ENCODE assay signal across 8 cellular contexts in the genomic region with DNA sequence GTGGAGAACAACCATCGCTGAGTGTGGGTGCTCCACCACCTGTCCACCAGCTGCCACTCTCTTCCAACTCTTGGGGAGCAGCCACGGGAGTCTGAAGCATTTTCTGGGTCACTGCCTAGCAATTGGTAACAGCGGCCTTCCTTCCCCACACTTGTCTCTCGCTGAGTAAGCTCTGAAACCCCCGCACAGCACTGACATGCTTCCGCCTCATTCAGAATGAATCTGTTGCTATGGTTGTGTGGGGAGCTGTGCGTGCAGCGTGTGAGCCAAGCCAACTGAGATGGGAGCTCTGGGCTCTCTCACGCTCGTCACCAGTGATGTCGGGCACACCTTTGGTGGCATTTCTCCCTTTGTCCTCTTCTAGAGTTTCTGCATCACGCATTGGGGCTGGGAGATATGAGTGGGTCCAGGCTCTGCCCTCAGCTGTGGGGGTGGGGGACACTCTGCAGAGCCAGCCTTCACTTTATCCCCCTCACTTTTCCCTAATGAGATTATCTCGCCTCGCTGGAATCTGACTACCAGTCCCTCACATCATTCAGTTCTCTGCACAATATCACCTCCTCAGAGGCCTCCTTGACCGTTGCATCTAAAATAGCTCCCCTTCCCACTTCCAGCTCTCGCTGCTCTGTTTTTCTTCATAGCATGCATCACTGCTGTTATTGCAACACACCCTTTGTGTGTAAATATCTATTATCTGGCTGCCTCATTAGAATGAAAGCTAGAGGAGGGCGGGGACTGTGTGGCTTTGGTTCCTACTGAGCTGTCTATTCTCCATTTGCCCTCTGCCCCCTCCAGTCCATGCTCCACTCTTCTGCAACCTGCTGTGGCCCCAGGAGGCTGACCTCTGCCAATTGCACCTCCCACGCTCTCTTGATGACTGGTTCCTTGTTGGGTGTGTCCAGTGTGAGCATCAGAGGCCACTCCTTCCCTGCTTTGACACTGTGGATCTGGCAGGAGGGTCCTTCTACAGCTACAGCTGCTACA.
A peak's percentile ranks its signal among the peaks of the same experiment; 100 is the strongest.
DNase-seq lines count a peak whose midpoint lies in the region; ATAC-seq and FAIRE-seq lines count a peak whose summit lies in the region.

No MANE protein-coding gene starts in this region.

- H3K4me3 Mint-ChIP-seq in activated naive CD8-positive, alpha-beta T cell treated with anti-CD3 and anti-CD28 coated beads for 36 hours: no peak overlapping the region

- no peak overlapping the region for H3K4me3 ChIP-seq in H7 (ENCODE audit: insufficient read depth, low read depth, low read length)

- DNase-seq in NCI-H69 (lab: John Stamatoyannopoulos, UW) (peak; percentile 95), inferior parietal cortex (ENCODE audit: extremely low spot score) (peak; percentile 64), H7 (no peak), AML-193 (lab: John Stamatoyannopoulos, UW) (no peak), urothelium cell line (ENCODE audit: low spot score) (no peak)
- DNase-seq in activated naive CD8-positive, alpha-beta T cell treated with anti-CD3 and anti-CD28 coated beads for 36 hours: no peak

- FAIRE-seq in urothelium cell line (lab: Jason Lieb, UNC): no peak

- H3K9me3 Mint-ChIP-seq in activated naive CD8-positive, alpha-beta T cell treated with anti-CD3 and anti-CD28 coated beads for 36 hours: no peaks in the 10 kb centered on the region

- ATAC-seq in GM18520 (IDR thresholded peaks at IDR 0.05; ENCODE audit: unreplicated experiment) (peak; percentile 81), HG02759 (IDR thresholded peaks at IDR 0.05; ENCODE audit: unreplicated experiment) (peak; percentile 82)

- H3K27me3 Mint-ChIP-seq in activated naive CD8-positive, alpha-beta T cell treated with anti-CD3 and anti-CD28 coated beads for 36 hours: peaks cover 22% of the 10 kb centered on the region

- no peaks in the 10 kb centered on the region for H3K4me1 Mint-ChIP-seq in activated naive CD8-positive, alpha-beta T cell treated with anti-CD3 and anti-CD28 coated beads for 36 hours

- no peaks in the 10 kb centered on the region for H3K36me3 Mint-ChIP-seq in activated naive CD8-positive, alpha-beta T cell treated with anti-CD3 and anti-CD28 coated beads for 36 hours

- no peaks in the 10 kb centered on the region for H3K36me3 ChIP-seq in H7 (replicated peaks; ENCODE audit: control insufficient read depth, insufficient read depth, low read length)

- no peak overlapping the region for H3K27ac Mint-ChIP-seq in activated naive CD8-positive, alpha-beta T cell treated with anti-CD3 and anti-CD28 coated beads for 36 hours

- H3K27me3 ChIP-seq in H7 (ENCODE audit: control insufficient read depth, insufficient read depth, low read length): peaks cover 4% of the 10 kb centered on the region; the same call in 1 of the 2 replicates

Comparison
In these comparisons a context has a peak if more than half of its experiments do, and no peak if none do; other contexts are left out.
1. DNase-seq: peak in NCI-H69 (single experiment) and inferior parietal cortex (single experiment); none in H7 (single experiment), activated naive CD8-positive, alpha-beta T cell treated with anti-CD3 and anti-CD28 coated beads for 36 hours (single experiment), AML-193 (0 of 2) and urothelium cell line (single experiment).